ENCODE assay signal across 1 cellular context in genomic region chr12:111841750-111842555, GRCh38.
TF ChIP-seq lines count a peak whose summit lies in the region.

MAPKAPK5 (plus strand) TSS chr12:111842228; CDS start chr12:111842734, 506 bp downstream.

TF ChIP-seq in HepG2, 621 proteins besides CTCF, POLR2A, EP300 and RAD21 (continued from another document and continues in another):
- TF ChIP-seq CREBL2 (CRISPR knock-in tag; IDR thresholded peaks at IDR 0.05; ENCODE audit: borderline replicate concordance) (no peak), ETV6 (CRISPR knock-in tag; conservative IDR thresholded peaks at IDR 0.05) (no peak), ZBTB39 (CRISPR knock-in tag; IDR thresholded peaks at IDR 0.05) (no peak; the same call in 1 of the 2 replicates), RELA (CRISPR knock-in tag; IDR thresholded peaks at IDR 0.05) (0 out of 2 replicates have a peak, but pooled peaks have one; percentile 70), ZBTB7A (CRISPR knock-in tag; IDR thresholded peaks at IDR 0.05) (peak; percentile 41; the same call in 1 of the 2 replicates), MAFK (conservative IDR thresholded peaks at IDR 0.05 in 1 of 2, IDR thresholded peaks at IDR 0.05 in 1 of 2; ENCODE audit: low read length in 2 of 2) (0 out of 4 replicates have a peak, but pooled peaks of 1 of the 2 experiments have one; percentile 11), REPIN1 (CRISPR knock-in tag; IDR thresholded peaks at IDR 0.05; ENCODE audit: borderline replicate concordance, low read depth) (peak; percentile 95), KLF16 (CRISPR knock-in tag; IDR thresholded peaks at IDR 0.05) (peak in 1 of 2 experiments; percentile 88; a peak in 2 of 4 replicates), ZSCAN31 (CRISPR knock-in tag; IDR thresholded peaks at IDR 0.05; ENCODE audit: low read depth) (peak; percentile 76; the same call in 1 of the 2 replicates), ZNF564 (CRISPR knock-in tag; IDR thresholded peaks at IDR 0.05) (0 out of 2 replicates have a peak, but pooled peaks have one; percentile 3), ARHGAP35 (CRISPR knock-in tag; IDR thresholded peaks at IDR 0.05; ENCODE audit: borderline replicate concordance) (no peak), ZFP36 (IDR thresholded peaks at IDR 0.05; ENCODE audit: borderline replicate concordance, low read depth, low read length, partially characterized antibody) (no peak), ZNF841 (CRISPR knock-in tag; IDR thresholded peaks at IDR 0.05; ENCODE audit: borderline replicate concordance) (no peak), ZNF382 (CRISPR knock-in tag; IDR thresholded peaks at IDR 0.05; ENCODE audit: borderline replicate concordance) (no peak), ZNF782 (CRISPR knock-in tag; IDR thresholded peaks at IDR 0.05; ENCODE audit: borderline replicate concordance) (peak; percentile 91), KDM2A (CRISPR knock-in tag; IDR thresholded peaks at IDR 0.05; ENCODE audit: borderline replicate concordance, low read depth) (peak; percentile 97), FOSL2 (CRISPR knock-in tag; IDR thresholded peaks at IDR 0.05) (peak; percentile 68; the same call in 1 of the 2 replicates), ZNF343 (CRISPR knock-in tag; IDR thresholded peaks at IDR 0.05) (peak; percentile 75), ZFP36L1 (CRISPR knock-in tag; IDR thresholded peaks at IDR 0.05) (0 out of 2 replicates have a peak, but pooled peaks have one; percentile 19), TEAD2 (CRISPR knock-in tag; IDR thresholded peaks at IDR 0.05) (peak; percentile 55; the same call in 1 of the 2 replicates), GATA4 (IDR thresholded peaks at IDR 0.05; ENCODE audit: borderline replicate concordance, low read depth) (peak; percentile 81; the same call in 1 of the 2 replicates), SMARCC2 (IDR thresholded peaks at IDR 0.05) (peak; percentile 50; the same call in 1 of the 2 replicates), PPARG (CRISPR knock-in tag; conservative IDR thresholded peaks at IDR 0.05) (0 out of 2 replicates have a peak, but pooled peaks have one; percentile 38), ZZZ3 (CRISPR knock-in tag; IDR thresholded peaks at IDR 0.05; ENCODE audit: borderline replicate concordance) (peak; percentile 97), ZNF784 (CRISPR knock-in tag; IDR thresholded peaks at IDR 0.05; ENCODE audit: borderline replicate concordance) (no peak), ZNF597 (CRISPR knock-in tag; IDR thresholded peaks at IDR 0.05) (no peak), STAG1 (CRISPR knock-in tag; IDR thresholded peaks at IDR 0.05) (no peak), RBFOX2 (IDR thresholded peaks at IDR 0.05; ENCODE audit: low read depth, low read length) (peak; percentile 87), TBX3 (IDR thresholded peaks at IDR 0.05; ENCODE audit: borderline replicate concordance) (peak; percentile 48; the same call in 1 of the 2 replicates), ZNF510 (CRISPR knock-in tag; IDR thresholded peaks at IDR 0.05; ENCODE audit: low read depth) (0 out of 2 replicates have a peak, but pooled peaks have one; percentile 74), NFKBIZ (CRISPR knock-in tag; IDR thresholded peaks at IDR 0.05) (peak; percentile 71), ZNF263 (CRISPR knock-in tag; IDR thresholded peaks at IDR 0.05) (no peak; the same call in 1 of the 2 replicates), AHDC1 (CRISPR knock-in tag; IDR thresholded peaks at IDR 0.05; ENCODE audit: borderline replicate concordance) (no peak), CENPBD1 (CRISPR knock-in tag; IDR thresholded peaks at IDR 0.05; ENCODE audit: borderline replicate concordance, low read depth) (no peak), EED (CRISPR knock-in tag; IDR thresholded peaks at IDR 0.05) (peak; percentile 15; the same call in 1 of the 2 replicates), TP53 (CRISPR knock-in tag; conservative IDR thresholded peaks at IDR 0.05) (no peak), ZNF431 (CRISPR knock-in tag; IDR thresholded peaks at IDR 0.05; ENCODE audit: borderline replicate concordance, low read depth) (no peak), KDM3A (CRISPR knock-in tag; IDR thresholded peaks at IDR 0.05; ENCODE audit: low read depth) (peak; percentile 70; the same call in 1 of the 2 replicates), RBM39 (IDR thresholded peaks at IDR 0.05; ENCODE audit: low read depth, low read length, poor library complexity, severe bottlenecking) (no peak), E2F1 (CRISPR knock-in tag; IDR thresholded peaks at IDR 0.05) (no peak), TFE3 (CRISPR knock-in tag; IDR thresholded peaks at IDR 0.05) (peak; percentile 81), KDM5B (CRISPR knock-in tag; IDR thresholded peaks at IDR 0.05; ENCODE audit: borderline replicate concordance) (peak; percentile 84; the same call in 1 of the 2 replicates), DMTF1 (CRISPR knock-in tag; IDR thresholded peaks at IDR 0.05) (no peak), KMT2B (CRISPR knock-in tag; IDR thresholded peaks at IDR 0.05) (peak; percentile 99), NPAS2 (CRISPR knock-in tag; IDR thresholded peaks at IDR 0.05; ENCODE audit: borderline replicate concordance) (no peak), ZNF44 (CRISPR knock-in tag; IDR thresholded peaks at IDR 0.05) (peak; percentile 71; the same call in 1 of the 2 replicates), ISX (CRISPR knock-in tag; conservative IDR thresholded peaks at IDR 0.05) (no peak), ELF4 (CRISPR knock-in tag; IDR thresholded peaks at IDR 0.05; ENCODE audit: borderline replicate concordance) (no peak), TRIM22 (IDR thresholded peaks at IDR 0.05) (no peak), RARG (CRISPR knock-in tag; IDR thresholded peaks at IDR 0.05; ENCODE audit: low read depth) (no peak)
